In genomic region chr12:65510584-65511050, GRCh38 we compare ENCODE assay signal across 1 cellular context.
A peak's percentile ranks its signal among the peaks of the same experiment; 100 is the strongest.
TF ChIP-seq lines count a peak whose summit lies in the region.

No MANE protein-coding gene starts in this region.

TF ChIP-seq in HepG2, 621 proteins besides CTCF, POLR2A, EP300 and RAD21 (continued from another document and continues in another):
- no peak for TF ChIP-seq SNAPC2 (CRISPR knock-in tag; IDR thresholded peaks at IDR 0.05)
- 0 out of 2 replicates have a peak, but pooled peaks have one; percentile 17 for TF ChIP-seq FOXO4 (CRISPR knock-in tag; conservative IDR thresholded peaks at IDR 0.05)
- peak; percentile 57; the same call in 1 of the 2 replicates for TF ChIP-seq ZBTB7B (CRISPR knock-in tag; IDR thresholded peaks at IDR 0.05)
- no peak for TF ChIP-seq HMGXB4 (CRISPR knock-in tag; IDR thresholded peaks at IDR 0.05; ENCODE audit: borderline replicate concordance in 1 of 2, low read depth in 1 of 2)
- TF ChIP-seq PITX1 (CRISPR knock-in tag; IDR thresholded peaks at IDR 0.05), result peak; percentile 53; the same call in 1 of the 2 replicates
- no peak for TF ChIP-seq ZBTB20 (CRISPR knock-in tag; IDR thresholded peaks at IDR 0.05; ENCODE audit: borderline replicate concordance, low read depth)
- TF ChIP-seq ZNF761 (CRISPR knock-in tag; conservative IDR thresholded peaks at IDR 0.05), result peak; percentile 70; the same call in 1 of the 2 replicates
- peak; percentile 71 for TF ChIP-seq HOXA3 (CRISPR knock-in tag; IDR thresholded peaks at IDR 0.05)
- TF ChIP-seq, protein P1, sequence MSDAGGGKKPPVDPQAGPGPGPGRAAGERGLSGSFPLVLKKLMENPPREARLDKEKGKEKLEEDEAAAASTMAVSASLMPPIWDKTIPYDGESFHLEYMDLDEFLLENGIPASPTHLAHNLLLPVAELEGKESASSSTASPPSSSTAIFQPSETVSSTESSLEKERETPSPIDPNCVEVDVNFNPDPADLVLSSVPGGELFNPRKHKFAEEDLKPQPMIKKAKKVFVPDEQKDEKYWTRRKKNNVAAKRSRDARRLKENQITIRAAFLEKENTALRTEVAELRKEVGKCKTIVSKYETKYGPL (CRISPR knock-in tag; IDR thresholded peaks at IDR 0.05), result peak; percentile 26; the same call in 1 of the 2 replicates
- TF ChIP-seq BRCA1 (CRISPR knock-in tag; IDR thresholded peaks at IDR 0.05), result 0 out of 2 replicates have a peak, but pooled peaks have one; percentile 38
- TF ChIP-seq ZNF124 (CRISPR knock-in tag; IDR thresholded peaks at IDR 0.05), result peak; percentile 81; the same call in 1 of the 2 replicates
- TF ChIP-seq, protein P2, sequence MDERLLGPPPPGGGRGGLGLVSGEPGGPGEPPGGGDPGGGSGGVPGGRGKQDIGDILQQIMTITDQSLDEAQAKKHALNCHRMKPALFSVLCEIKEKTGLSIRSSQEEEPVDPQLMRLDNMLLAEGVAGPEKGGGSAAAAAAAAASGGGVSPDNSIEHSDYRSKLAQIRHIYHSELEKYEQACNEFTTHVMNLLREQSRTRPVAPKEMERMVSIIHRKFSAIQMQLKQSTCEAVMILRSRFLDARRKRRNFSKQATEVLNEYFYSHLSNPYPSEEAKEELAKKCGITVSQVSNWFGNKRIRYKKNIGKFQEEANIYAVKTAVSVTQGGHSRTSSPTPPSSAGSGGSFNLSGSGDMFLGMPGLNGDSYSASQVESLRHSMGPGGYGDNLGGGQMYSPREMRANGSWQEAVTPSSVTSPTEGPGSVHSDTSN (CRISPR knock-in tag; IDR thresholded peaks at IDR 0.05), result no peak
- TF ChIP-seq ZNF205 (CRISPR knock-in tag; IDR thresholded peaks at IDR 0.05), result 0 out of 2 replicates have a peak, but pooled peaks have one; percentile 43
- TF ChIP-seq RELA (CRISPR knock-in tag; IDR thresholded peaks at IDR 0.05), result no peak
- TF ChIP-seq PPARG (CRISPR knock-in tag; conservative IDR thresholded peaks at IDR 0.05), result peak; percentile 83
- TF ChIP-seq PHF20 (CRISPR knock-in tag; IDR thresholded peaks at IDR 0.05), result no peak
- peak; percentile 55; the same call in 1 of the 2 replicates for TF ChIP-seq ZNF740 (CRISPR knock-in tag; IDR thresholded peaks at IDR 0.05)
- no peak for TF ChIP-seq EZH2 (conservative IDR thresholded peaks at IDR 0.05; ENCODE audit: low read depth, low read length)
- no peak for TF ChIP-seq CCAR2 (optimal IDR thresholded peaks at IDR 0.05; ENCODE audit: low read depth, low read length)
- TF ChIP-seq RBM39 (IDR thresholded peaks at IDR 0.05; ENCODE audit: low read depth, low read length, poor library complexity, severe bottlenecking), result no peak
- TF ChIP-seq FOXP1 (IDR thresholded peaks at IDR 0.05), result no peak
- TF ChIP-seq FOXP1 (CRISPR knock-in tag; IDR thresholded peaks at IDR 0.05), result no peak
- 0 out of 2 replicates have a peak, but pooled peaks have one; percentile 50 for TF ChIP-seq SMAD3 (CRISPR knock-in tag; IDR thresholded peaks at IDR 0.05)
- no peak for TF ChIP-seq ZNF784 (CRISPR knock-in tag; IDR thresholded peaks at IDR 0.05; ENCODE audit: borderline replicate concordance)
- peak; percentile 79; the same call in 1 of the 2 replicates for TF ChIP-seq ZFP90 (CRISPR knock-in tag; IDR thresholded peaks at IDR 0.05; ENCODE audit: borderline replicate concordance)
- peak; percentile 72; the same call in 1 of the 2 replicates for TF ChIP-seq NFKB2 (CRISPR knock-in tag; IDR thresholded peaks at IDR 0.05; ENCODE audit: borderline replicate concordance)
- peak; percentile 71 for TF ChIP-seq BCL6 (CRISPR knock-in tag; IDR thresholded peaks at IDR 0.05)
- TF ChIP-seq MTA1 (CRISPR knock-in tag; IDR thresholded peaks at IDR 0.05; ENCODE audit: borderline replicate concordance), result peak; percentile 19; the same call in 1 of the 2 replicates
- TF ChIP-seq ZNF263 (CRISPR knock-in tag; IDR thresholded peaks at IDR 0.05), result peak; percentile 86
- TF ChIP-seq POLR2G (IDR thresholded peaks at IDR 0.05; ENCODE audit: low read depth, low read length), result no peak
- 0 out of 2 replicates have a peak, but pooled peaks have one; percentile 13 for TF ChIP-seq SAP130 (CRISPR knock-in tag; IDR thresholded peaks at IDR 0.05; ENCODE audit: low read depth)
- no peak for TF ChIP-seq SIX4 (CRISPR knock-in tag; IDR thresholded peaks at IDR 0.05)
- no peak for TF ChIP-seq ATRX (CRISPR knock-in tag; IDR thresholded peaks at IDR 0.05; ENCODE audit: borderline replicate concordance)
- peak; percentile 96 for TF ChIP-seq TFDP1 (CRISPR knock-in tag; IDR thresholded peaks at IDR 0.05; ENCODE audit: borderline replicate concordance)
- no peak for TF ChIP-seq ZNF746 (CRISPR knock-in tag; IDR thresholded peaks at IDR 0.05)
- no peak for TF ChIP-seq ZNF670 (CRISPR knock-in tag; IDR thresholded peaks at IDR 0.05; ENCODE audit: borderline replicate concordance)
- TF ChIP-seq CAMTA2 (CRISPR knock-in tag; IDR thresholded peaks at IDR 0.05; ENCODE audit: borderline replicate concordance), result no peak
- no peak for TF ChIP-seq SSRP1 (CRISPR knock-in tag; IDR thresholded peaks at IDR 0.05)
- TF ChIP-seq BRD4 (CRISPR knock-in tag; IDR thresholded peaks at IDR 0.05), result peak; percentile 77; the same call in 1 of the 2 replicates
- TF ChIP-seq, protein P3, sequence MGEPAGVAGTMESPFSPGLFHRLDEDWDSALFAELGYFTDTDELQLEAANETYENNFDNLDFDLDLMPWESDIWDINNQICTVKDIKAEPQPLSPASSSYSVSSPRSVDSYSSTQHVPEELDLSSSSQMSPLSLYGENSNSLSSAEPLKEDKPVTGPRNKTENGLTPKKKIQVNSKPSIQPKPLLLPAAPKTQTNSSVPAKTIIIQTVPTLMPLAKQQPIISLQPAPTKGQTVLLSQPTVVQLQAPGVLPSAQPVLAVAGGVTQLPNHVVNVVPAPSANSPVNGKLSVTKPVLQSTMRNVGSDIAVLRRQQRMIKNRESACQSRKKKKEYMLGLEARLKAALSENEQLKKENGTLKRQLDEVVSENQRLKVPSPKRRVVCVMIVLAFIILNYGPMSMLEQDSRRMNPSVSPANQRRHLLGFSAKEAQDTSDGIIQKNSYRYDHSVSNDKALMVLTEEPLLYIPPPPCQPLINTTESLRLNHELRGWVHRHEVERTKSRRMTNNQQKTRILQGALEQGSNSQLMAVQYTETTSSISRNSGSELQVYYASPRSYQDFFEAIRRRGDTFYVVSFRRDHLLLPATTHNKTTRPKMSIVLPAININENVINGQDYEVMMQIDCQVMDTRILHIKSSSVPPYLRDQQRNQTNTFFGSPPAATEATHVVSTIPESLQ (CRISPR knock-in tag; conservative IDR thresholded peaks at IDR 0.05), result no peak
- TF ChIP-seq, protein P4, sequence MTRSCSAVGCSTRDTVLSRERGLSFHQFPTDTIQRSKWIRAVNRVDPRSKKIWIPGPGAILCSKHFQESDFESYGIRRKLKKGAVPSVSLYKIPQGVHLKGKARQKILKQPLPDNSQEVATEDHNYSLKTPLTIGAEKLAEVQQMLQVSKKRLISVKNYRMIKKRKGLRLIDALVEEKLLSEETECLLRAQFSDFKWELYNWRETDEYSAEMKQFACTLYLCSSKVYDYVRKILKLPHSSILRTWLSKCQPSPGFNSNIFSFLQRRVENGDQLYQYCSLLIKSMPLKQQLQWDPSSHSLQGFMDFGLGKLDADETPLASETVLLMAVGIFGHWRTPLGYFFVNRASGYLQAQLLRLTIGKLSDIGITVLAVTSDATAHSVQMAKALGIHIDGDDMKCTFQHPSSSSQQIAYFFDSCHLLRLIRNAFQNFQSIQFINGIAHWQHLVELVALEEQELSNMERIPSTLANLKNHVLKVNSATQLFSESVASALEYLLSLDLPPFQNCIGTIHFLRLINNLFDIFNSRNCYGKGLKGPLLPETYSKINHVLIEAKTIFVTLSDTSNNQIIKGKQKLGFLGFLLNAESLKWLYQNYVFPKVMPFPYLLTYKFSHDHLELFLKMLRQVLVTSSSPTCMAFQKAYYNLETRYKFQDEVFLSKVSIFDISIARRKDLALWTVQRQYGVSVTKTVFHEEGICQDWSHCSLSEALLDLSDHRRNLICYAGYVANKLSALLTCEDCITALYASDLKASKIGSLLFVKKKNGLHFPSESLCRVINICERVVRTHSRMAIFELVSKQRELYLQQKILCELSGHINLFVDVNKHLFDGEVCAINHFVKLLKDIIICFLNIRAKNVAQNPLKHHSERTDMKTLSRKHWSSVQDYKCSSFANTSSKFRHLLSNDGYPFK (CRISPR knock-in tag; IDR thresholded peaks at IDR 0.05; ENCODE audit: borderline replicate concordance), result no peak
- TF ChIP-seq HDAC2 (CRISPR knock-in tag; IDR thresholded peaks at IDR 0.05), result peak; percentile 72
- no peak for TF ChIP-seq FIP1L1 (IDR thresholded peaks at IDR 0.05; ENCODE audit: borderline replicate concordance, insufficient read depth, low read depth, low read length)
- TF ChIP-seq CENPBD1 (CRISPR knock-in tag; IDR thresholded peaks at IDR 0.05; ENCODE audit: borderline replicate concordance, low read depth), result no peak
- TF ChIP-seq PCBP2 (optimal IDR thresholded peaks at IDR 0.05; ENCODE audit: low read depth, low read length, poor library complexity, severe bottlenecking), result no peak
- no peak for TF ChIP-seq KAT7 (CRISPR knock-in tag; IDR thresholded peaks at IDR 0.05; ENCODE audit: borderline replicate concordance)
- no peak for TF ChIP-seq ZNF788 (CRISPR knock-in tag; IDR thresholded peaks at IDR 0.05; ENCODE audit: borderline replicate concordance)
- TF ChIP-seq ZNF7 (CRISPR knock-in tag; IDR thresholded peaks at IDR 0.05), result no peak
- TF ChIP-seq HOXA5 (CRISPR knock-in tag; IDR thresholded peaks at IDR 0.05), result no peak
- peak; percentile 16; the same call in 1 of the 2 replicates for TF ChIP-seq ELF3 (CRISPR knock-in tag; IDR thresholded peaks at IDR 0.05)
- peak; percentile 64; the same call in 1 of the 2 replicates for TF ChIP-seq ZNF644 (CRISPR knock-in tag; IDR thresholded peaks at IDR 0.05; ENCODE audit: low read depth)
- peak; percentile 74; the same call in 1 of the 2 replicates for TF ChIP-seq BRF2 (CRISPR knock-in tag; IDR thresholded peaks at IDR 0.05)
- TF ChIP-seq, protein P5, sequence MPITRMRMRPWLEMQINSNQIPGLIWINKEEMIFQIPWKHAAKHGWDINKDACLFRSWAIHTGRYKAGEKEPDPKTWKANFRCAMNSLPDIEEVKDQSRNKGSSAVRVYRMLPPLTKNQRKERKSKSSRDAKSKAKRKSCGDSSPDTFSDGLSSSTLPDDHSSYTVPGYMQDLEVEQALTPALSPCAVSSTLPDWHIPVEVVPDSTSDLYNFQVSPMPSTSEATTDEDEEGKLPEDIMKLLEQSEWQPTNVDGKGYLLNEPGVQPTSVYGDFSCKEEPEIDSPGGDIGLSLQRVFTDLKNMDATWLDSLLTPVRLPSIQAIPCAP (CRISPR knock-in tag; IDR thresholded peaks at IDR 0.05; ENCODE audit: low read depth), result no peak
- TF ChIP-seq ERF (CRISPR knock-in tag; IDR thresholded peaks at IDR 0.05), result no peak
- TF ChIP-seq RNF2 (conservative IDR thresholded peaks at IDR 0.05; ENCODE audit: low read depth), result peak; percentile 55; the same call in 1 of the 2 replicates
